In genomic region chr2:172704072-172704936, GRCh38 we compare ENCODE assay signal across 8 cellular contexts. TPM values are rescaled to one million over a fixed set of nuclear protein-coding genes. Genes with fewer than 3 reads are reported as not detected.
A peak's percentile ranks its signal among the peaks of the same experiment; 100 is the strongest.
DNase-seq lines count a peak whose midpoint lies in the region; ATAC-seq, FAIRE-seq and TF ChIP-seq lines count a peak whose summit lies in the region.

No MANE protein-coding gene starts in this region.

- H3K36me3 ChIP-seq in esophagus squamous epithelium (no peaks in the 10 kb centered on the region), small intestine (ENCODE audit: control insufficient read depth in 2 of 2, insufficient read depth in 2 of 2, low read length in 2 of 2) (no peaks in the 10 kb centered on the region)

- TF ChIP-seq CTCF in GM13977 (IDR thresholded peaks at IDR 0.05; ENCODE audit: extremely low read depth, insufficient read depth, missing control alignments) = peak; percentile 56
- peak in 4 of 6 experiments; percentile 26 to 46 (median 42) for TF ChIP-seq CTCF in esophagus squamous epithelium (IDR thresholded peaks at IDR 0.05)

- DNase-seq in ACHN (peak; percentile 60), GM13977 (ENCODE audit: low spot score) (peak; percentile 41), NCI-H82 treated with DMSO at 0.1 percent for 48 hours (lab: John Stamatoyannopoulos, UW; ENCODE audit: unreplicated experiment) (peak; percentile 41), esophagus squamous epithelium (lab: John Stamatoyannopoulos, UW) (no peak), small intestine (peak; percentile 53), cerebellar nuclear complex (lab: John Stamatoyannopoulos, UW) (no peak)

- H3K4me1 ChIP-seq in esophagus squamous epithelium = peaks cover 0 to 21% (median 0%) of the 10 kb centered on the region in 3 donors
- no peaks in the 10 kb centered on the region for H3K4me1 ChIP-seq in small intestine (ENCODE audit: control insufficient read depth in 2 of 2, insufficient read depth in 1 of 2, low read depth in 1 of 2, low read length in 1 of 2)

- H3K4me3 ChIP-seq in esophagus squamous epithelium = no peak overlapping the region
- no peak overlapping the region for H3K4me3 ChIP-seq in small intestine (ENCODE audit: low read depth in 1 of 2, low read length in 2 of 2)

- ATAC-seq in GM18868 (IDR thresholded peaks at IDR 0.05; ENCODE audit: unreplicated experiment) = no peak
- no peak for ATAC-seq in GM19351 (IDR thresholded peaks at IDR 0.05; ENCODE audit: unreplicated experiment)

- TF ChIP-seq POLR2A in esophagus squamous epithelium (IDR thresholded peaks at IDR 0.05) = no peak

- H3K27me3 ChIP-seq in esophagus squamous epithelium (peaks cover 0 to 10% (median 0%) of the 10 kb centered on the region in 4 donors), small intestine (ENCODE audit: control insufficient read depth in 2 of 2, insufficient read depth in 2 of 2, low read length in 2 of 2) (peaks cover 0 to 2% of the 10 kb centered on the region in 2 donors)

- H3K27ac ChIP-seq in esophagus squamous epithelium (no peak overlapping the region), small intestine (ENCODE audit: low read depth in 1 of 2, low read length in 1 of 2) (no peak overlapping the region)

- in situ Hi-C loops in ACHN (cut with HindIII; ENCODE audit: low pct_ligation_motif_present, low pct_unique_long_range_greater_than_20kb, low sequenced_read_pairs) (no loop called here), GM13977 (cut with MboI; ENCODE audit: low pct_unique_long_range_greater_than_20kb, low sequenced_read_pairs, unreplicated experiment) (no loop called here)

- intact Hi-C loops in esophagus squamous epithelium (cut with DNase I) = no loop called here

- H3K9me3 ChIP-seq in esophagus squamous epithelium = no peaks in the 10 kb centered on the region
- no peaks in the 10 kb centered on the region for H3K9me3 ChIP-seq in small intestine (ENCODE audit: control insufficient read depth, low read depth)

- no peak for FAIRE-seq in small intestine (lab: Jason Lieb, UNC)

- 67 to 71% methylated on average over 11 of the region's 11 CpGs for WGBS in esophagus squamous epithelium, 2 donors
- WGBS in small intestine, 3 donors = 61 to 68% (median 65%) methylated on average over 11 of the region's 11 CpGs

RNA-seq across cellular contexts. Expression of gene RAPGEF4, which starts 31.3 kb away (rescaled TPM):
- 10 to 100 TPM in 1 of 4 donors, 1 to 10 TPM in 3; 2.6 to 11.1 (median 2.9) TPM for total RNA-seq in esophagus squamous epithelium
- 1 to 10 TPM in 1 of 3 donors, under 1 TPM in 2; 0.45 to 7.2 (median 0.54) TPM for polyA plus RNA-seq in small intestine

Comparison
In these comparisons a context has a peak if more than half of its experiments do, and no peak if none do; other contexts are left out.
1. DNase-seq: peak in ACHN (single experiment), GM13977 (single experiment), NCI-H82 treated with DMSO at 0.1 percent for 48 hours (single experiment) and small intestine (single experiment); none in esophagus squamous epithelium (single experiment) and cerebellar nuclear complex (0 of 2).